ENCODE assay signal across 8 cellular contexts in the genomic region with DNA sequence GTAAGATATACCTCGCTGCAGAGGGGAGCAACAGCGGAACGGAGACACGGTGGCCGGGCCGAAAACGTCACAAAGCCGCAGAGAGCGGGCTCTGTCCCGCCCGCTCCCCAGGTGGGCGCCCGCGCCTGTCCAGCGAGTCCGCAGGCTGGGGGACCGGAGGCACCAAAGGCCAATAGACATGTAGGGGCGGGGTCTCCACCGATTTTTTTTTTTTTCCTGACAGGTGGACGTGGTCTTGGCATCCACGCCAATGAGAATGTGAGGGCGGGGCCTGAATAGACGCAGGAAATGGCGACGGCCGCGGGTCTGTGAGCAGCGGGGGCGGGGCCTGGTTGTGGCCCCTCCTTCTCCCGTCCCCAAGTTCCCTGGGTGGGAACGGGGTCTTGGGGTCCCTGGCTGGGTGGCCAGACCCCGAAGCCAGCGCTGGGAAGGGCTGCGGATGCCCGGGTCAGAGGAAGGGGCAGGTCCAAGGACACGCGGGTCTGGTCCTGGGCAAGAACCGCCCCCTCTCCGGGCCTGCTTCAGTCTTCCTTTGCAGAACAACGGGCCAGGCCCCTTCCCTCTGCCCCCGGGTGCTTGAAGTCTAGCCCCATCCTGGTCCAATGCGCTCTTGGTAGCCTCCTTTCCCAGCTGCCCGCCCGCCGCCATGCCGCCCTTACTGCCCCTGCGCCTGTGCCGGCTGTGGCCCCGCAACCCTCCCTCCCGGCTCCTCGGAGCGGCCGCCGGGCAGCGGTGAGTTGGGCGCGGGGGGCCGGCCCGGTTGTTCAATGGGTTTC. TPM values are rescaled to one million over a fixed set of nuclear protein-coding genes. Genes with fewer than 3 reads are reported as not detected.
DNase-seq lines count a peak whose midpoint lies in the region; ATAC-seq and TF ChIP-seq lines count a peak whose summit lies in the region.

A gene with protein sequence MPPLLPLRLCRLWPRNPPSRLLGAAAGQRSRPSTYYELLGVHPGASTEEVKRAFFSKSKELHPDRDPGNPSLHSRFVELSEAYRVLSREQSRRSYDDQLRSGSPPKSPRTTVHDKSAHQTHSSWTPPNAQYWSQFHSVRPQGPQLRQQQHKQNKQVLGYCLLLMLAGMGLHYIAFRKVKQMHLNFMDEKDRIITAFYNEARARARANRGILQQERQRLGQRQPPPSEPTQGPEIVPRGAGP (plus strand): TSS at position 340 of the 776 bp plus-strand sequence. CDS start 307 bp downstream, at position 647.

- H3K4me3 Mint-ChIP-seq in T-helper 17 cell, result peak within 1 kb of the TSS; percentile 92

- H3K27me3 ChIP-seq in heart right ventricle (no peaks in the 10 kb centered on the region), upper lobe of right lung (no peaks in the 10 kb centered on the region)

- H3K27me3 Mint-ChIP-seq in T-helper 17 cell, result no peaks in the 10 kb centered on the region

- WGBS in heart right ventricle, 2 donors, result 0 to 1% methylated on average over 53 to 59 of the region's 59 CpGs

- peak within 1 kb of the TSS; percentile 90 for H3K27ac Mint-ChIP-seq in T-helper 17 cell

- H3K4me3 ChIP-seq in HFF-Myc (replicated peaks; ENCODE audit: low read depth, low read length) (peak within 1 kb of the TSS; percentile 59), heart right ventricle (peak within 1 kb of the TSS; percentile 39 to 88 (median 75)), upper lobe of right lung (peak within 1 kb of the TSS; percentile 82)

- H3K4me1 ChIP-seq in heart right ventricle, result peaks cover 11 to 75% (median 62%) of the 10 kb centered on the region in 9 donors
- peaks cover 49% of the 10 kb centered on the region for H3K4me1 ChIP-seq in upper lobe of right lung

- intact Hi-C loops in heart right ventricle (cut with DNase I) (no loop called here), posterior vena cava (cut with DNase I) (no loop called here), upper lobe of right lung (cut with DNase I) (no loop called here)

- H3K4me1 Mint-ChIP-seq in T-helper 17 cell, result peaks cover 34% of the 10 kb centered on the region

- ATAC-seq in T-helper 17 cell (peak; percentile 68), heart right ventricle (peak; percentile 59 to 83 (median 71)), upper lobe of right lung (peak; percentile 72)

- H3K27ac ChIP-seq in heart right ventricle (peak within 1 kb of the TSS; percentile 74 to 99 (median 96)), upper lobe of right lung (peak within 1 kb of the TSS; percentile 92)

- H3K9me3 ChIP-seq in T-helper 17 cell (ENCODE audit: control insufficient read depth, low read length, poor library complexity, severe bottlenecking) (no peaks in the 10 kb centered on the region), heart right ventricle (no peaks in the 10 kb centered on the region), upper lobe of right lung (no peaks in the 10 kb centered on the region)

- no peaks in the 10 kb centered on the region for H3K36me3 Mint-ChIP-seq in T-helper 17 cell (ENCODE audit: low read depth)

- H3K36me3 ChIP-seq in heart right ventricle (peaks cover 0 to 6% (median 0%) of the 10 kb centered on the region in 9 donors), upper lobe of right lung (no peaks in the 10 kb centered on the region)

- no peak for TF ChIP-seq CTCF in HFF-Myc (IDR thresholded peaks at IDR 0.05; ENCODE audit: low read depth, low read length, missing control alignments)
- TF ChIP-seq CTCF in heart right ventricle (IDR thresholded peaks at IDR 0.05), result no peak
- TF ChIP-seq CTCF in upper lobe of right lung (IDR thresholded peaks at IDR 0.05), result no peak

- DNase-seq in ELF-1 (ENCODE audit: low read depth, low spot score), result peak; percentile 97
- no peak for DNase-seq in HFF-Myc (ENCODE audit: extremely low read depth, low read depth)
- DNase-seq in NCI-H1436 (lab: John Stamatoyannopoulos, UW), result peak; percentile 95
- DNase-seq in T-helper 17 cell, result peak; percentile 72 to 83 (median 83)
- peak; percentile 74 for DNase-seq in amniotic stem cell (lab: John Stamatoyannopoulos, UW)
- peak; percentile 92 to 94 for DNase-seq in heart right ventricle
- DNase-seq in posterior vena cava (ENCODE audit: low spot score), result peak; percentile 96
- DNase-seq in upper lobe of right lung, result peak; percentile 94

RNA-seq across cellular contexts. Expression of the gene that starts here (rescaled TPM):
- total RNA-seq in T-helper 17 cell, result 10 to 100 TPM; 29.0 to 35.0 TPM
- total RNA-seq in heart right ventricle, result 10 to 100 TPM; 46.6 to 64.7 (median 52.0) TPM
- 100 to 1,000 TPM in 1 of 2 donors, 10 to 100 TPM in 1; 48.0 to 173 TPM for polyA plus RNA-seq in heart right ventricle
- 10 to 100 TPM; 16.1 to 21.3 TPM for total RNA-seq in posterior vena cava
- total RNA-seq in upper lobe of right lung, result 36.4 TPM
